Comparison of ENCODE assay signal across 10 cellular contexts in genomic region chr5:197031-197430, GRCh38. TPM values are rescaled to one million over a fixed set of nuclear protein-coding genes. Genes with fewer than 3 reads are reported as not detected.
DNase-seq lines count a peak whose midpoint lies in the region; FAIRE-seq and TF ChIP-seq lines count a peak whose summit lies in the region.
"Not testable (repeated sequence)": the region's sequence is repeated elsewhere in the genome, so short reads cannot be mapped to it uniquely, and the experiment has no call there.
"Had no signal": no experiment of that assay in that cellular context is flagged by ENCODE, and none has a peak within 500 bp of the region (broad histone marks: within the 10 kb centered on the region; RNA-seq: fewer than 3 reads in every experiment).

No MANE protein-coding gene starts in this region.

- DNase-seq in HCEC 1CT (peak; percentile 23), NCI-H510A treated with DMSO at 0.1 percent for 48 hours (lab: John Stamatoyannopoulos, UW) (peak; percentile 91), colonic mucosa (peak; percentile 35)
- not testable (repeated sequence) for DNase-seq in astrocyte (ENCODE audit: low read depth); left ventricle myocardium inferior; retinal pigment epithelial cell (ENCODE audit: low read depth)

- not testable (repeated sequence) for H3K9me3 Mint-ChIP-seq in astrocyte (ENCODE audit: unreplicated experiment); nephron

- H3K36me3 Mint-ChIP-seq in astrocyte (ENCODE audit: low read depth, unreplicated experiment); nephron (ENCODE audit: low read depth): not testable (repeated sequence)

- peak overlapping the region; percentile 72 for H3K4me2 ChIP-seq in astrocyte (ENCODE audit: low read length)

- peak; percentile 17 for TF ChIP-seq CTCF in astrocyte (IDR thresholded peaks at IDR 0.05; ENCODE audit: insufficient read depth, low read depth, low read length)
- TF ChIP-seq CTCF in colonic mucosa (IDR thresholded peaks at IDR 0.05); nephron (IDR thresholded peaks at IDR 0.05; ENCODE audit: unreplicated experiment in 3 of 3): not testable (repeated sequence)
- peak; percentile 15 for TF ChIP-seq CTCF in left ventricle myocardium inferior (IDR thresholded peaks at IDR 0.05; ENCODE audit: borderline replicate concordance)
- TF ChIP-seq CTCF in retinal pigment epithelial cell (conservative IDR thresholded peaks at IDR 0.05; ENCODE audit: low read depth, low read length) = peak; percentile 17

- H3K27ac ChIP-seq in astrocyte (ENCODE audit: low read depth, low read length); colonic mucosa: not testable (repeated sequence)
- peak overlapping the region; percentile 72 for H3K27ac ChIP-seq in left ventricle myocardium inferior (replicated peaks)

- H3K4me1 ChIP-seq in astrocyte (ENCODE audit: insufficient read depth, low read length); colonic mucosa: not testable (repeated sequence)
- H3K4me1 ChIP-seq in left ventricle myocardium inferior = peaks cover 59% of the 10 kb centered on the region

- not testable (repeated sequence) for H3K9ac ChIP-seq in astrocyte (ENCODE audit: low read length); colonic mucosa (ENCODE audit: low read depth in 2 of 2, low read length in 2 of 2)

- H3K4me1 Mint-ChIP-seq in astrocyte (ENCODE audit: low read depth, unreplicated experiment) = peaks cover 11% of the 10 kb centered on the region
- H3K4me1 Mint-ChIP-seq in nephron = peaks cover 33% of the 10 kb centered on the region

- not testable (repeated sequence) for H3K4me3 ChIP-seq in astrocyte (ENCODE audit: insufficient read depth, low read depth, low read length); colonic mucosa; left ventricle myocardium inferior; retinal pigment epithelial cell (ENCODE audit: low read length)

- H3K79me2 ChIP-seq in astrocyte (ENCODE audit: insufficient read depth, low read length) = not testable (repeated sequence)

- intact Hi-C loops in colonic mucosa (cut with DNase I); left ventricle myocardium inferior (cut with micrococcal nuclease): not testable (repeated sequence)

- H4K20me1 ChIP-seq in astrocyte (ENCODE audit: insufficient read depth, low read length) = peaks cover 25% of the 10 kb centered on the region

- H3K27ac Mint-ChIP-seq in astrocyte (ENCODE audit: unreplicated experiment) = not testable (repeated sequence)
- H3K27ac Mint-ChIP-seq in nephron = peak overlapping the region in 2 of 3 experiments; percentile 75 to 78

- not testable (repeated sequence) for H3K27me3 Mint-ChIP-seq in astrocyte (ENCODE audit: low read depth, unreplicated experiment); nephron (ENCODE audit: low read depth)

- peak overlapping the region; percentile 34 for H2AFZ ChIP-seq in astrocyte (ENCODE audit: low read depth, low read length)

- not testable (repeated sequence) for H3K9me3 ChIP-seq in astrocyte (ENCODE audit: insufficient read depth, low read depth, low read length); colonic mucosa; left ventricle myocardium inferior (replicated peaks)

- H3K4me3 Mint-ChIP-seq in astrocyte (ENCODE audit: unreplicated experiment) = not testable (repeated sequence)
- peak overlapping the region in 2 of 3 experiments; percentile 25 to 46 for H3K4me3 Mint-ChIP-seq in nephron

- H3K36me3 ChIP-seq in astrocyte (ENCODE audit: insufficient read depth, low read length); colonic mucosa; left ventricle myocardium inferior: not testable (repeated sequence)

- not testable (repeated sequence) for FAIRE-seq in astrocyte (lab: Jason Lieb, UNC)

- H3K27me3 ChIP-seq in astrocyte (ENCODE audit: insufficient read depth, low read length); colonic mucosa; left ventricle myocardium inferior (ENCODE audit: low read depth): not testable (repeated sequence)

RNA-seq across cellular contexts. Expression of gene LRRC14B, which starts 5.7 kb away (rescaled TPM):
- total RNA-seq in astrocyte (not detected in 2 replicates), colonic mucosa (not detected), left ventricle myocardium inferior (93.4 TPM)
- total RNA-seq: CD8-positive, alpha-beta T cell; H7; Peyer's patch had no signal

RNA-seq across cellular contexts. Expression of gene CCDC127, which starts 20.9 kb away (rescaled TPM):
- total RNA-seq in astrocyte (5.6 and 8.8 TPM in 2 replicates), colonic mucosa (1 to 10 TPM; 3.5 to 5.3 TPM), left ventricle myocardium inferior (7.9 TPM)

RNA-seq across cellular contexts. Expression of gene SDHA, which starts 21.1 kb away (rescaled TPM):
- total RNA-seq in astrocyte = 91.7 and 102 TPM in 2 replicates
- total RNA-seq in colonic mucosa = 100 to 1,000 TPM; 285 to 414 TPM
- 757 TPM for total RNA-seq in left ventricle myocardium inferior

Comparison
In these comparisons a context has a peak if more than half of its experiments do, and no peak if none do; other contexts are left out.
1. RNA of gene LRRC14B, which starts 5.7 kb away (total RNA-seq): 93.4 TPM in left ventricle myocardium inferior (single experiment); not detected in astrocyte and not detected in colonic mucosa; every median in the first group is over 10 times any median in the second.